In the genomic region with DNA sequence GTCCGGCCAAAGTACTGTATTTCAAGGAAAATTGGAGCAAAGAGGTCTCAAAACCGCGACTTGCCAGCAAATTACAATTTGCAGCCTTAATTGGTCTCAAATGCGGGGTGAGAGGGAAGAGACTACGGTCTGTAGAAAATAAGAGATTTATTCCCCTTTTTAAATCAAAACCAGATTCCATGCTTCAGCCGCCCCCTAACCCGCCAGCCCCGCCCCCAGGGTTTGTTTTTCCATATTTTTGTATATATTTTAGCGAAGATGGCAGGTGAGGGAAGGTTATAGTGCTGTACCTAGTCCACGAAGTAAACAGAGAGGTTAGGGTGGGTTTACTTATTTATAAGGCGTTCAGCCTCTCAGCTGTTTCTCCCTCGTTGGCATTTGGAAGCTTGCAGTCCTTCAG, we compare ENCODE assay signal across 8 cellular contexts. TPM values are rescaled to one million over a fixed set of nuclear protein-coding genes. Genes with fewer than 3 reads are reported as not detected.
DNase-seq lines count a peak whose midpoint lies in the region; ATAC-seq, FAIRE-seq and TF ChIP-seq lines count a peak whose summit lies in the region.

No MANE protein-coding gene starts in this region.

- peak overlapping the region; percentile 95 for H3K4me3 Mint-ChIP-seq in stimulated activated naive CD8-positive, alpha-beta T cell treated with anti-CD3 and anti-CD28 coated beads, Interleukin-15, Interleukin-2, amounts not matched to agents 100 ng/mL and 50 ng/mL, for 24 hours

- no peaks in the 10 kb centered on the region for H3K9me3 Mint-ChIP-seq in stimulated activated naive CD8-positive, alpha-beta T cell treated with anti-CD3 and anti-CD28 coated beads, Interleukin-15, Interleukin-2, amounts not matched to agents 100 ng/mL and 50 ng/mL, for 24 hours

- no peak for DNase-seq in stimulated activated naive CD8-positive, alpha-beta T cell treated with anti-CD3 and anti-CD28 coated beads, Interleukin-15, Interleukin-2, amounts not matched to agents 100 U/mL and 50 U/mL, for 24 hours
- DNase-seq in brain microvascular endothelial cell (no peak), G401 (ENCODE audit: low spot score) (no peak), D341Med (ENCODE audit: low spot score) (no peak), GM12892 (ENCODE audit: insufficient read length) (no peak)

- no peaks in the 10 kb centered on the region for H3K36me3 ChIP-seq in brain microvascular endothelial cell (replicated peaks)
- no peaks in the 10 kb centered on the region for H3K36me3 ChIP-seq in mesodermal cell (ENCODE audit: control insufficient read depth, insufficient read depth, low read length)

- H3K36me3 Mint-ChIP-seq in stimulated activated naive CD8-positive, alpha-beta T cell treated with anti-CD3 and anti-CD28 coated beads, Interleukin-15, Interleukin-2, amounts not matched to agents 100 ng/mL and 50 ng/mL, for 24 hours (ENCODE audit: low read depth), result peaks cover 7% of the 10 kb centered on the region

- H3K4me1 ChIP-seq in mesodermal cell (ENCODE audit: control insufficient read depth, insufficient read depth, low read length, poor library complexity, severe bottlenecking), result peaks cover 6% of the 10 kb centered on the region

- no peaks in the 10 kb centered on the region for H3K9me3 ChIP-seq in mesodermal cell (ENCODE audit: control insufficient read depth, low read length)

- no peaks in the 10 kb centered on the region for H3K27me3 ChIP-seq in brain microvascular endothelial cell (replicated peaks)

- peak overlapping the region; percentile 46 for H3K27ac Mint-ChIP-seq in stimulated activated naive CD8-positive, alpha-beta T cell treated with anti-CD3 and anti-CD28 coated beads, Interleukin-15, Interleukin-2, amounts not matched to agents 100 ng/mL and 50 ng/mL, for 24 hours

- H3K27ac ChIP-seq in brain microvascular endothelial cell (no peak overlapping the region), mesodermal cell (ENCODE audit: low read depth, low read length, severe bottlenecking) (no peak overlapping the region)

- peaks cover 5% of the 10 kb centered on the region for H3K27me3 Mint-ChIP-seq in stimulated activated naive CD8-positive, alpha-beta T cell treated with anti-CD3 and anti-CD28 coated beads, Interleukin-15, Interleukin-2, amounts not matched to agents 100 ng/mL and 50 ng/mL, for 24 hours

- no peak for FAIRE-seq in GM12892 (lab: Jason Lieb, UNC)

- ATAC-seq in stimulated activated naive CD8-positive, alpha-beta T cell treated with anti-CD3 and anti-CD28 coated beads, Interleukin-15, Interleukin-2, amounts not matched to agents 100 U/mL and 50 U/mL, for 24 hours, result no peak
- ATAC-seq in GM21528 (IDR thresholded peaks at IDR 0.05; ENCODE audit: low FRiP score, unreplicated experiment), result no peak

- 19 to 48% methylated on average over 3 to 5 of the region's 12 CpGs for WGBS in mesodermal cell (ENCODE audit: insufficient coverage in 2 of 2), 2 experiments

- peaks cover 37% of the 10 kb centered on the region for H3K4me1 Mint-ChIP-seq in stimulated activated naive CD8-positive, alpha-beta T cell treated with anti-CD3 and anti-CD28 coated beads, Interleukin-15, Interleukin-2, amounts not matched to agents 100 ng/mL and 50 ng/mL, for 24 hours (ENCODE audit: low read depth)

- TF ChIP-seq CTCF in brain microvascular endothelial cell (IDR thresholded peaks at IDR 0.05; ENCODE audit: low read depth, low read length, missing control alignments), result no peak

- in situ Hi-C loops in brain microvascular endothelial cell (cut with HindIII; ENCODE audit: low pct_ligation_motif_present, low sequenced_read_pairs) (no loop called here), G401 (cut with HindIII; ENCODE audit: low sequenced_read_pairs) (no loop called here)

- H3K4me3 ChIP-seq in brain microvascular endothelial cell (ENCODE audit: low read depth, low read length) (peak overlapping the region; percentile 87), mesodermal cell (ENCODE audit: extremely low read depth, insufficient read depth, low read length, poor library complexity, severe bottlenecking) (peak overlapping the region; percentile 64)

- no peak for TF ChIP-seq POLR2A in GM12892 (IDR thresholded peaks at IDR 0.05; ENCODE audit: low read depth, low read length)

RNA-seq across cellular contexts. Expression of gene SMARCA2, which starts 1.0 kb away (rescaled TPM):
- 9.4 TPM for polyA plus RNA-seq in mesodermal cell (2013, experiment 1 of 2)
- 12.1 TPM for polyA plus RNA-seq in mesodermal cell (2013, experiment 2 of 2)
- 0.92 and 1.1 TPM in 2 replicates for total RNA-seq in G401 (2014; rRNA removed; shearing (Covaris generic))
- polyA plus RNA-seq in GM12892 (2012; ENCODE audit: missing spikeins), result 197 TPM
